ENCODE assay signal across 11 cellular contexts in genomic region chr3:189714991-189715961, GRCh38.
DNase-seq lines count a peak whose midpoint lies in the region; ATAC-seq and TF ChIP-seq lines count a peak whose summit lies in the region.
"Had no signal": no experiment of that assay in that cellular context is flagged by ENCODE, and none has a peak within 500 bp of the region (broad histone marks: within the 10 kb centered on the region; RNA-seq: fewer than 3 reads in every experiment).

No MANE protein-coding gene starts in this region.

- peak; percentile 10 for DNase-seq in NCI-H748 (lab: John Stamatoyannopoulos, UW; ENCODE audit: unreplicated experiment)
- no peak for DNase-seq in NCI-H748 treated with DMSO at 0.1 percent for 48 hours (lab: John Stamatoyannopoulos, UW)
- DNase-seq in HS-27A (ENCODE audit: low read depth) = peak; percentile 54
- peak; percentile 24 for DNase-seq in dermis blood vessel endothelial cell
- DNase-seq in smooth muscle cell (lab: John Stamatoyannopoulos, UW; ENCODE audit: unreplicated experiment) = no peak
- DNase-seq in stimulated activated naive B cell treated with anti-CD40 and anti-IgM and Interleukin-4, amounts not matched to agents 10 μg/mL and 1 μg/mL and 100 μg/mL, for 72 hours = no peak
- no peak for DNase-seq in NCI-H524 treated with DMSO at 0.1 percent for 48 hours (lab: John Stamatoyannopoulos, UW)
- no peak for DNase-seq in activated T-cell treated with anti-CD3 and anti-CD28 coated beads, Interleukin-2, amount 50 U/mL, for 1 hour

- no peaks in the 10 kb centered on the region for H3K9me3 ChIP-seq in smooth muscle cell (replicated peaks; ENCODE audit: low read depth)

- ATAC-seq in stimulated activated naive B cell treated with anti-CD40 and anti-IgM and Interleukin-4, amounts not matched to agents 10 μg/mL and 1 μg/mL and 100 μg/mL, for 72 hours (replicated peaks) = no peak
- ATAC-seq: foreskin keratinocyte; naive thymus-derived CD4-positive, alpha-beta T cell had no signal

- no peak overlapping the region for H3K27ac Mint-ChIP-seq in stimulated activated naive B cell treated with anti-CD40 and anti-IgM and Interleukin-4, amounts not matched to agents 10 μg/mL and 1 μg/mL and 100 μg/mL, for 72 hours
- H3K27ac Mint-ChIP-seq: activated naive CD4-positive, alpha-beta T cell treated with anti-CD3 and anti-CD28 coated beads, Interleukin-2, amount 50 U/mL, for 24 hours had no signal

- no peaks in the 10 kb centered on the region for H3K9me3 Mint-ChIP-seq in stimulated activated naive B cell treated with anti-CD40 and anti-IgM and Interleukin-4, amounts not matched to agents 10 μg/mL and 1 μg/mL and 100 μg/mL, for 72 hours
- H3K9me3 Mint-ChIP-seq: activated naive CD4-positive, alpha-beta T cell treated with anti-CD3 and anti-CD28 coated beads, Interleukin-2, amount 50 U/mL, for 24 hours had no signal

- no peak overlapping the region for H3K9ac ChIP-seq in smooth muscle cell (ENCODE audit: low read depth)

- H3F3A ChIP-seq in smooth muscle cell (ENCODE audit: low read depth) = peaks cover 11% of the 10 kb centered on the region

- no peaks in the 10 kb centered on the region for H3K36me3 ChIP-seq in smooth muscle cell (ENCODE audit: low read depth)

- no peaks in the 10 kb centered on the region for H3K36me3 Mint-ChIP-seq in stimulated activated naive B cell treated with anti-CD40 and anti-IgM and Interleukin-4, amounts not matched to agents 10 μg/mL and 1 μg/mL and 100 μg/mL, for 72 hours

- no peaks in the 10 kb centered on the region for H3K79me2 ChIP-seq in smooth muscle cell (ENCODE audit: low read depth)

- no peaks in the 10 kb centered on the region for H4K20me1 ChIP-seq in smooth muscle cell (ENCODE audit: low read depth)

- 54% methylated on average over 5 of the region's 5 CpGs for WGBS in smooth muscle cell (ENCODE audit: low lambda C conversion rate)

- H3K4me1 ChIP-seq in smooth muscle cell (ENCODE audit: low read depth) = peaks cover 9% of the 10 kb centered on the region

- H3K4me3 ChIP-seq in smooth muscle cell = no peak overlapping the region

- no peaks in the 10 kb centered on the region for H3K27me3 ChIP-seq in smooth muscle cell (ENCODE audit: low read depth)
- H3K27me3 ChIP-seq: foreskin keratinocyte had no signal

- peak overlapping the region; percentile 31 for H3K27ac ChIP-seq in smooth muscle cell (ENCODE audit: low read depth)
- H3K27ac ChIP-seq: foreskin keratinocyte had no signal

- peak overlapping the region; percentile 22 for H3K4me2 ChIP-seq in smooth muscle cell

- no peak for TF ChIP-seq CTCF in smooth muscle cell (IDR thresholded peaks at IDR 0.05; ENCODE audit: borderline replicate concordance, insufficient read depth, poor library complexity, severe bottlenecking)

- no peaks in the 10 kb centered on the region for H3K4me1 Mint-ChIP-seq in stimulated activated naive B cell treated with anti-CD40 and anti-IgM and Interleukin-4, amounts not matched to agents 10 μg/mL and 1 μg/mL and 100 μg/mL, for 72 hours

- H2AFZ ChIP-seq in smooth muscle cell (ENCODE audit: low read depth) = no peak overlapping the region

- H3K27me3 Mint-ChIP-seq in stimulated activated naive B cell treated with anti-CD40 and anti-IgM and Interleukin-4, amounts not matched to agents 10 μg/mL and 1 μg/mL and 100 μg/mL, for 72 hours = no peaks in the 10 kb centered on the region
- H3K27me3 Mint-ChIP-seq: activated naive CD4-positive, alpha-beta T cell treated with anti-CD3 and anti-CD28 coated beads, Interleukin-2, amount 50 U/mL, for 24 hours had no signal

- H3K4me3 Mint-ChIP-seq in stimulated activated naive B cell treated with anti-CD40 and anti-IgM and Interleukin-4, amounts not matched to agents 10 μg/mL and 1 μg/mL and 100 μg/mL, for 72 hours = no peak overlapping the region
- H3K4me3 Mint-ChIP-seq: activated naive CD4-positive, alpha-beta T cell treated with anti-CD3 and anti-CD28 coated beads, Interleukin-2, amount 50 U/mL, for 24 hours; naive thymus-derived CD4-positive, alpha-beta T cell had no signal

Comparison
In these comparisons a context has a peak if more than half of its experiments do, and no peak if none do; other contexts are left out.
1. DNase-seq: peak in NCI-H748 (single experiment), HS-27A (single experiment) and dermis blood vessel endothelial cell (single experiment); none in NCI-H748 treated with DMSO at 0.1 percent for 48 hours (single experiment), smooth muscle cell (single experiment), stimulated activated naive B cell treated with anti-CD40 and anti-IgM and Interleukin-4, amounts not matched to agents 10 μg/mL and 1 μg/mL and 100 μg/mL, for 72 hours (single experiment), NCI-H524 treated with DMSO at 0.1 percent for 48 hours (single experiment) and activated T-cell treated with anti-CD3 and anti-CD28 coated beads, Interleukin-2, amount 50 U/mL, for 1 hour (single experiment).